In genomic region chr7:104231054-104232046, GRCh38 we compare ENCODE assay signal across 8 cellular contexts. TPM values are rescaled to one million over a fixed set of nuclear protein-coding genes. Genes with fewer than 3 reads are reported as not detected.
A peak's percentile ranks its signal among the peaks of the same experiment; 100 is the strongest.
DNase-seq lines count a peak whose midpoint lies in the region; ATAC-seq and TF ChIP-seq lines count a peak whose summit lies in the region.

No MANE protein-coding gene starts in this region.

- H3K27ac Mint-ChIP-seq in CD4-positive, alpha-beta memory T cell, result no peak overlapping the region
- no peak overlapping the region for H3K27ac Mint-ChIP-seq in effector memory CD8-positive, alpha-beta T cell

- H3K27ac ChIP-seq in CD4-positive, alpha-beta memory T cell (ENCODE audit: low read depth, low read length), result no peak overlapping the region
- no peak overlapping the region for H3K27ac ChIP-seq in mesendoderm (ENCODE audit: low read depth, low read length)
- H3K27ac ChIP-seq in tibial artery, result no peak overlapping the region

- no peak overlapping the region for H3K18ac ChIP-seq in mesendoderm (ENCODE audit: low read length)

- no peak overlapping the region for H3K4me3 Mint-ChIP-seq in CD4-positive, alpha-beta memory T cell
- no peak overlapping the region for H3K4me3 Mint-ChIP-seq in effector memory CD8-positive, alpha-beta T cell

- H3K9ac ChIP-seq in mesendoderm (ENCODE audit: low read length), result no peak overlapping the region

- peaks cover 7 to 18% of the 10 kb centered on the region in 2 donors for H3K27me3 Mint-ChIP-seq in CD4-positive, alpha-beta memory T cell
- peaks cover 17 to 18% of the 10 kb centered on the region in 2 donors for H3K27me3 Mint-ChIP-seq in effector memory CD8-positive, alpha-beta T cell

- H3K4me3 ChIP-seq in CD4-positive, alpha-beta memory T cell (ENCODE audit: low read length in 2 of 2), result no peak overlapping the region
- H3K4me3 ChIP-seq in mesendoderm (ENCODE audit: low read length) (no peak overlapping the region), tibial artery (no peak overlapping the region)

- H3K56ac ChIP-seq in mesendoderm (ENCODE audit: low read length), result peak overlapping the region; percentile 62

- no peak overlapping the region for H3K4ac ChIP-seq in mesendoderm (ENCODE audit: low read depth, low read length)

- DNase-seq in CD4-positive, alpha-beta memory T cell, result peak; percentile 33 to 37 (median 34)
- DNase-seq in NCI-H2196 (lab: John Stamatoyannopoulos, UW; ENCODE audit: unreplicated experiment), result peak; percentile 70
- peak; percentile 50 for DNase-seq in activated CD4-positive, alpha-beta T cell treated with anti-CD3 and anti-CD28 coated beads for 48 hours
- DNase-seq in effector memory CD8-positive, alpha-beta T cell, result peak; percentile 16 to 41 (median 29)
- DNase-seq in mesendoderm, result peak; percentile 75
- peak in 1 of 2 donors; percentile 27 for DNase-seq in tibial artery

- WGBS in mesendoderm (ENCODE audit: extremely low coverage, insufficient coverage, low lambda C conversion rate), result no CpG with 5 or more reads among the region's 29 CpGs

- H3K79me2 ChIP-seq in mesendoderm (ENCODE audit: control insufficient read depth, insufficient read depth, low read length), result no peaks in the 10 kb centered on the region

- H2BK15ac ChIP-seq in mesendoderm (replicated peaks; ENCODE audit: low read depth), result no peak overlapping the region

- H3K9me3 Mint-ChIP-seq in CD4-positive, alpha-beta memory T cell, result no peaks in the 10 kb centered on the region
- H3K9me3 Mint-ChIP-seq in effector memory CD8-positive, alpha-beta T cell, result no peaks in the 10 kb centered on the region

- peak overlapping the region; percentile 26 for H3K4me2 ChIP-seq in mesendoderm (ENCODE audit: low read length)

- peak; percentile 96 for ATAC-seq in GM19023 (IDR thresholded peaks at IDR 0.05; ENCODE audit: unreplicated experiment)
- ATAC-seq in HG03139 (IDR thresholded peaks at IDR 0.05; ENCODE audit: unreplicated experiment), result peak; percentile 94
- peak; percentile 82 for ATAC-seq in effector memory CD8-positive, alpha-beta T cell (replicated peaks)

- no peak overlapping the region for H2BK120ac ChIP-seq in mesendoderm (ENCODE audit: low read depth, low read length)

- intact Hi-C loops in CD4-positive, alpha-beta memory T cell (cut with micrococcal nuclease), result loop anchor here (1.0 to 5.0 kb wide), 2 partner anchors 617 to 1356 kb away; no protein-coding TSS in a partner anchor
- intact Hi-C loops in tibial artery (cut with DNase I; ENCODE audit: low total_unique reads), result loop anchor here (10.0 kb wide), 1 partner anchor 683 kb away; no protein-coding TSS in a partner anchor

- H2AK5ac ChIP-seq in mesendoderm (ENCODE audit: low read length), result no peak overlapping the region

- H4K5ac ChIP-seq in mesendoderm (ENCODE audit: low read length), result no peak overlapping the region

- CTCF ChIA-PET in CD4-positive, alpha-beta memory T cell (lab: Charles Lee; ENCODE audit: partially characterized antibody), result interaction anchor here (0.7 to 3.5 kb wide), 19 partner anchors 8 to 690 kb away, joined by 3 to 36 read pairs (median 5); no protein-coding TSS in a partner anchor

- H3K4me1 ChIP-seq in CD4-positive, alpha-beta memory T cell (ENCODE audit: insufficient read depth, low read length), result no peaks in the 10 kb centered on the region
- H3K4me1 ChIP-seq in mesendoderm (ENCODE audit: control insufficient read depth, low read depth, low read length), result no peaks in the 10 kb centered on the region
- no peaks in the 10 kb centered on the region for H3K4me1 ChIP-seq in tibial artery

- no peaks in the 10 kb centered on the region for H3K79me1 ChIP-seq in mesendoderm (ENCODE audit: low read length)

- peaks cover 0 to 5% (median 4%) of the 10 kb centered on the region in 4 donors for H3K4me1 Mint-ChIP-seq in CD4-positive, alpha-beta memory T cell
- H3K4me1 Mint-ChIP-seq in effector memory CD8-positive, alpha-beta T cell (ENCODE audit: low read depth in 2 of 2), result peaks cover 0 to 4% of the 10 kb centered on the region in 2 donors

- no peaks in the 10 kb centered on the region for H3K9me3 ChIP-seq in CD4-positive, alpha-beta memory T cell (ENCODE audit: control insufficient read depth in 1 of 2, low read length in 2 of 2)
- no peaks in the 10 kb centered on the region for H3K9me3 ChIP-seq in tibial artery

- no peak overlapping the region for H4K8ac ChIP-seq in mesendoderm (ENCODE audit: low read depth, low read length)

- H3K36me3 ChIP-seq in CD4-positive, alpha-beta memory T cell (ENCODE audit: insufficient read depth, low read length), result no peaks in the 10 kb centered on the region
- H3K36me3 ChIP-seq in mesendoderm (ENCODE audit: control insufficient read depth, insufficient read depth, low read length) (no peaks in the 10 kb centered on the region), tibial artery (no peaks in the 10 kb centered on the region)

- no peaks in the 10 kb centered on the region for H3K36me3 Mint-ChIP-seq in CD4-positive, alpha-beta memory T cell
- no peaks in the 10 kb centered on the region for H3K36me3 Mint-ChIP-seq in effector memory CD8-positive, alpha-beta T cell (ENCODE audit: insufficient read depth)

- no peak overlapping the region for H2BK5ac ChIP-seq in mesendoderm (ENCODE audit: low read length)

- H3K27me3 ChIP-seq in CD4-positive, alpha-beta memory T cell (ENCODE audit: insufficient read depth, low read length), result no peaks in the 10 kb centered on the region
- no peaks in the 10 kb centered on the region for H3K27me3 ChIP-seq in mesendoderm (ENCODE audit: insufficient read depth, low read length, poor library complexity)
- peaks cover 0 to 4% of the 10 kb centered on the region in 2 donors for H3K27me3 ChIP-seq in tibial artery

- peak; percentile 62 to 76 for TF ChIP-seq CTCF in tibial artery (IDR thresholded peaks at IDR 0.05)

- no peak overlapping the region for H3K23ac ChIP-seq in mesendoderm (ENCODE audit: low read length)

- POLR2A ChIA-PET in CD4-positive, alpha-beta memory T cell (lab: Charles Lee; ENCODE audit: partially characterized antibody), result interaction anchor here (1.3 kb wide), 1 partner anchor 23 kb away, joined by 3 read pairs; no protein-coding TSS in a partner anchor

RNA-seq across cellular contexts. Expression of gene ORC5, which starts 23.5 kb away (rescaled TPM):
- total RNA-seq in CD4-positive, alpha-beta memory T cell, result 10 to 100 TPM; 26.4 to 31.2 TPM
- 10 to 100 TPM; 19.0 to 28.3 TPM for polyA plus RNA-seq in CD4-positive, alpha-beta memory T cell
- polyA plus RNA-seq in mesendoderm (2013, experiment 1 of 2), result 27.1 TPM
- 27.6 TPM for polyA plus RNA-seq in mesendoderm (2013, experiment 2 of 2)
